In the genomic region with DNA sequence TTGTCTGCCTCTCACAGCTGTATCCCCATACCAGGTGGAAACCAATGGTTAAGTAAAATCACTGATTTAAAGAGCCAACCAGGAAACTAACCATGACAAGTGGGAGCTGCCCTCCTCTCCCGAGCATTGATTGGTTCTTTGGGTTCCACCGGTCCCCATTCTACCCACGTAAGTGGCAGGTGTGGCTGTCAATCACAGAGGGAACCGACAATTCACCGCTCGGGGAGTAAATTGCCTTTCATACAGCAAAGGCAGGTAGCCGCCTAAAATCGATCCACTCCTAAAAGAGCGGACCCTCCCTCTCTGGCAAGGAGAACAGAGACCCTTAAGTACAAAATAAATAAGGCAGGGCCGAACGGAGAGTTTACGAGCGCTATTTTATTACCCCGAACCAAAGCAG, we compare ENCODE assay signal across 8 cellular contexts. TPM values are rescaled to one million over a fixed set of nuclear protein-coding genes. Genes with fewer than 3 reads are reported as not detected.
DNase-seq lines count a peak whose midpoint lies in the region; ATAC-seq and TF ChIP-seq lines count a peak whose summit lies in the region.

No MANE protein-coding gene starts in this region.

- intact Hi-C loops in esophagus muscularis mucosa (cut with DNase I), result no loop called here

- ATAC-seq in GM18511 (IDR thresholded peaks at IDR 0.05; ENCODE audit: unreplicated experiment) (peak; percentile 56), WTC11 (peak; percentile 81), HG02610 (IDR thresholded peaks at IDR 0.05; ENCODE audit: unreplicated experiment) (no peak), GM21717 (IDR thresholded peaks at IDR 0.05; ENCODE audit: unreplicated experiment) (no peak)
- ATAC-seq in stimulated activated naive CD8-positive, alpha-beta T cell treated with anti-CD3 and anti-CD28 coated beads, Interleukin-15, amount 100 ng/mL, for 72 hours, result peak; percentile 82

- no peaks in the 10 kb centered on the region for H3K9me3 Mint-ChIP-seq in WTC11
- H3K9me3 Mint-ChIP-seq in stimulated activated naive CD8-positive, alpha-beta T cell treated with anti-CD3 and anti-CD28 coated beads, Interleukin-15, amount 100 ng/mL, for 72 hours, result no peaks in the 10 kb centered on the region

- peaks cover 7 to 23% (median 16%) of the 10 kb centered on the region in 4 donors for H3K4me1 ChIP-seq in esophagus muscularis mucosa

- CTCF ChIA-PET in WTC11 (lab: Charles Lee), result interaction anchor here (0.7 to 3.8 kb wide), 7 partner anchors 20 to 164 kb away, joined by 3 to 23 read pairs (median 4); no protein-coding TSS in a partner anchor

- POLR2A ChIA-PET in WTC11 (lab: Charles Lee), result interaction anchor here (0.6 kb wide), 1 partner anchor 14 kb away, joined by 3 read pairs; no protein-coding TSS in a partner anchor

- WGBS in esophagus muscularis mucosa, result 2% methylated on average over 13 of the region's 14 CpGs

- peaks cover 0 to 56% (median 12%) of the 10 kb centered on the region in 4 donors for H3K27me3 ChIP-seq in esophagus muscularis mucosa

- DNase-seq in NCI-H1436 (lab: John Stamatoyannopoulos, UW), result peak; percentile 73
- DNase-seq in WTC11 (ENCODE audit: low spot score), result peak; percentile 87
- DNase-seq in esophagus muscularis mucosa (ENCODE audit: extremely low spot score), result no peak
- peak; percentile 70 for DNase-seq in midbrain (lab: John Stamatoyannopoulos, UW)
- peak; percentile 42 to 71 for DNase-seq in stimulated activated naive CD8-positive, alpha-beta T cell treated with anti-CD3 and anti-CD28 coated beads, Interleukin-15, amount 100 ng/mL, for 72 hours

- no peak for TF ChIP-seq POLR2A in esophagus muscularis mucosa (IDR thresholded peaks at IDR 0.05; ENCODE audit: low read depth)

- H3K4me3 ChIP-seq in esophagus muscularis mucosa, result peak overlapping the region; percentile 48 to 63 (median 54)

- peak overlapping the region; percentile 63; the same call in 1 of the 2 replicates for H3K27ac Mint-ChIP-seq in WTC11
- no peak overlapping the region for H3K27ac Mint-ChIP-seq in stimulated activated naive CD8-positive, alpha-beta T cell treated with anti-CD3 and anti-CD28 coated beads, Interleukin-15, amount 100 ng/mL, for 72 hours

- H3K9me3 ChIP-seq in esophagus muscularis mucosa, result no peaks in the 10 kb centered on the region

- no peaks in the 10 kb centered on the region for H3K27me3 Mint-ChIP-seq in WTC11 (ENCODE audit: low read depth)
- peaks cover 92% of the 10 kb centered on the region for H3K27me3 Mint-ChIP-seq in stimulated activated naive CD8-positive, alpha-beta T cell treated with anti-CD3 and anti-CD28 coated beads, Interleukin-15, amount 100 ng/mL, for 72 hours

- TF ChIP-seq EP300 in esophagus muscularis mucosa (IDR thresholded peaks at IDR 0.05), result no peak

- peak overlapping the region; percentile 95 for H3K4me3 Mint-ChIP-seq in WTC11
- H3K4me3 Mint-ChIP-seq in stimulated activated naive CD8-positive, alpha-beta T cell treated with anti-CD3 and anti-CD28 coated beads, Interleukin-15, amount 100 ng/mL, for 72 hours, result peak overlapping the region; percentile 70 to 71

- no peaks in the 10 kb centered on the region for H3K36me3 ChIP-seq in esophagus muscularis mucosa

- H3K27ac ChIP-seq in esophagus muscularis mucosa (replicated peaks in 1 of 4), result no peak overlapping the region

- H3K4me1 Mint-ChIP-seq in WTC11, result peaks cover 9% of the 10 kb centered on the region
- peaks cover 9% of the 10 kb centered on the region for H3K4me1 Mint-ChIP-seq in stimulated activated naive CD8-positive, alpha-beta T cell treated with anti-CD3 and anti-CD28 coated beads, Interleukin-15, amount 100 ng/mL, for 72 hours

- no peaks in the 10 kb centered on the region for H3K36me3 Mint-ChIP-seq in WTC11

- no peak for TF ChIP-seq CTCF in WTC11 (IDR thresholded peaks at IDR 0.05)
- TF ChIP-seq CTCF in esophagus muscularis mucosa (IDR thresholded peaks at IDR 0.05), result no peak

TF ChIP-seq in WTC11, 78 proteins besides CTCF, POLR2A, EP300 and RAD21:
- peak; percentile 54; the same call in 1 of the 2 replicates for TF ChIP-seq SP1 (CRISPR knock-in tag; conservative IDR thresholded peaks at IDR 0.05)
- peak; percentile 92 for TF ChIP-seq NFYB (CRISPR knock-in tag; conservative IDR thresholded peaks at IDR 0.05; ENCODE audit: low read depth)
- TF ChIP-seq, protein P1, sequence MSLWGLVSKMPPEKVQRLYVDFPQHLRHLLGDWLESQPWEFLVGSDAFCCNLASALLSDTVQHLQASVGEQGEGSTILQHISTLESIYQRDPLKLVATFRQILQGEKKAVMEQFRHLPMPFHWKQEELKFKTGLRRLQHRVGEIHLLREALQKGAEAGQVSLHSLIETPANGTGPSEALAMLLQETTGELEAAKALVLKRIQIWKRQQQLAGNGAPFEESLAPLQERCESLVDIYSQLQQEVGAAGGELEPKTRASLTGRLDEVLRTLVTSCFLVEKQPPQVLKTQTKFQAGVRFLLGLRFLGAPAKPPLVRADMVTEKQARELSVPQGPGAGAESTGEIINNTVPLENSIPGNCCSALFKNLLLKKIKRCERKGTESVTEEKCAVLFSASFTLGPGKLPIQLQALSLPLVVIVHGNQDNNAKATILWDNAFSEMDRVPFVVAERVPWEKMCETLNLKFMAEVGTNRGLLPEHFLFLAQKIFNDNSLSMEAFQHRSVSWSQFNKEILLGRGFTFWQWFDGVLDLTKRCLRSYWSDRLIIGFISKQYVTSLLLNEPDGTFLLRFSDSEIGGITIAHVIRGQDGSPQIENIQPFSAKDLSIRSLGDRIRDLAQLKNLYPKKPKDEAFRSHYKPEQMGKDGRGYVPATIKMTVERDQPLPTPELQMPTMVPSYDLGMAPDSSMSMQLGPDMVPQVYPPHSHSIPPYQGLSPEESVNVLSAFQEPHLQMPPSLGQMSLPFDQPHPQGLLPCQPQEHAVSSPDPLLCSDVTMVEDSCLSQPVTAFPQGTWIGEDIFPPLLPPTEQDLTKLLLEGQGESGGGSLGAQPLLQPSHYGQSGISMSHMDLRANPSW (CRISPR knock-in tag; conservative IDR thresholded peaks at IDR 0.05; ENCODE audit: low read depth), result no peak
- no peak for TF ChIP-seq RELA (CRISPR knock-in tag; IDR thresholded peaks at IDR 0.05; ENCODE audit: borderline replicate concordance)
- TF ChIP-seq, protein P2, sequence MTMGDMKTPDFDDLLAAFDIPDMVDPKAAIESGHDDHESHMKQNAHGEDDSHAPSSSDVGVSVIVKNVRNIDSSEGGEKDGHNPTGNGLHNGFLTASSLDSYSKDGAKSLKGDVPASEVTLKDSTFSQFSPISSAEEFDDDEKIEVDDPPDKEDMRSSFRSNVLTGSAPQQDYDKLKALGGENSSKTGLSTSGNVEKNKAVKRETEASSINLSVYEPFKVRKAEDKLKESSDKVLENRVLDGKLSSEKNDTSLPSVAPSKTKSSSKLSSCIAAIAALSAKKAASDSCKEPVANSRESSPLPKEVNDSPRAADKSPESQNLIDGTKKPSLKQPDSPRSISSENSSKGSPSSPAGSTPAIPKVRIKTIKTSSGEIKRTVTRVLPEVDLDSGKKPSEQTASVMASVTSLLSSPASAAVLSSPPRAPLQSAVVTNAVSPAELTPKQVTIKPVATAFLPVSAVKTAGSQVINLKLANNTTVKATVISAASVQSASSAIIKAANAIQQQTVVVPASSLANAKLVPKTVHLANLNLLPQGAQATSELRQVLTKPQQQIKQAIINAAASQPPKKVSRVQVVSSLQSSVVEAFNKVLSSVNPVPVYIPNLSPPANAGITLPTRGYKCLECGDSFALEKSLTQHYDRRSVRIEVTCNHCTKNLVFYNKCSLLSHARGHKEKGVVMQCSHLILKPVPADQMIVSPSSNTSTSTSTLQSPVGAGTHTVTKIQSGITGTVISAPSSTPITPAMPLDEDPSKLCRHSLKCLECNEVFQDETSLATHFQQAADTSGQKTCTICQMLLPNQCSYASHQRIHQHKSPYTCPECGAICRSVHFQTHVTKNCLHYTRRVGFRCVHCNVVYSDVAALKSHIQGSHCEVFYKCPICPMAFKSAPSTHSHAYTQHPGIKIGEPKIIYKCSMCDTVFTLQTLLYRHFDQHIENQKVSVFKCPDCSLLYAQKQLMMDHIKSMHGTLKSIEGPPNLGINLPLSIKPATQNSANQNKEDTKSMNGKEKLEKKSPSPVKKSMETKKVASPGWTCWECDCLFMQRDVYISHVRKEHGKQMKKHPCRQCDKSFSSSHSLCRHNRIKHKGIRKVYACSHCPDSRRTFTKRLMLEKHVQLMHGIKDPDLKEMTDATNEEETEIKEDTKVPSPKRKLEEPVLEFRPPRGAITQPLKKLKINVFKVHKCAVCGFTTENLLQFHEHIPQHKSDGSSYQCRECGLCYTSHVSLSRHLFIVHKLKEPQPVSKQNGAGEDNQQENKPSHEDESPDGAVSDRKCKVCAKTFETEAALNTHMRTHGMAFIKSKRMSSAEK (CRISPR knock-in tag; IDR thresholded peaks at IDR 0.05; ENCODE audit: borderline replicate concordance), result no peak

RNA-seq across cellular contexts. Expression of a gene that starts 1.2 kb away (rescaled TPM):
- total RNA-seq in WTC11 (2021) (18.6 to 23.5 TPM (median 18.8 TPM) in 3 replicates), esophagus muscularis mucosa (1 to 10 TPM in 3 of 4 donors, under 1 TPM in 1; 0.42 to 2.0 (median 1.5) TPM)

Comparison
In these comparisons a context has a peak if more than half of its experiments do, and no peak if none do; other contexts are left out.
1. ATAC-seq: peak in GM18511 (single experiment), WTC11 (single experiment) and stimulated activated naive CD8-positive, alpha-beta T cell treated with anti-CD3 and anti-CD28 coated beads, Interleukin-15, amount 100 ng/mL, for 72 hours (single experiment); none in HG02610 (single experiment) and GM21717 (single experiment).